ENCODE assay signal across 33 cellular contexts in genomic region chrX:9227276-9227675, GRCh38.
"Had no signal": no experiment of that assay in that cellular context is flagged by ENCODE, and none has a peak within 500 bp of the region (broad histone marks: within the 10 kb centered on the region; RNA-seq: fewer than 3 reads in every experiment).

No MANE protein-coding gene starts in this region.

- H3K4me3 ChIP-seq: esophagus squamous epithelium, heart right ventricle, pancreas, prostate gland, sigmoid colon, smooth muscle cell, stomach, thyroid gland, upper lobe of left lung, vagina had no signal

- H3K36me3 ChIP-seq: esophagus squamous epithelium, heart right ventricle, pancreas, prostate gland, sigmoid colon, stomach, thyroid gland, upper lobe of left lung, vagina, WERI-Rb-1 had no signal

- H3K36me3 Mint-ChIP-seq: stimulated activated naive B cell treated with anti-CD40 and anti-IgM and Interleukin-4, amounts not matched to agents 10 μg/mL and 1 μg/mL and 100 μg/mL, for 72 hours had no signal

- H3K9me3 Mint-ChIP-seq: central memory CD8-positive, alpha-beta T cell had no signal

- H3K4me1 Mint-ChIP-seq: central memory CD8-positive, alpha-beta T cell; memory B cell; stimulated activated naive B cell treated with anti-CD40 and anti-IgM and Interleukin-4, amounts not matched to agents 10 μg/mL and 1 μg/mL and 100 μg/mL, for 72 hours had no signal

- H3K27me3 Mint-ChIP-seq: central memory CD8-positive, alpha-beta T cell had no signal

- H3K27ac ChIP-seq: epithelial cell of prostate, esophagus squamous epithelium, heart right ventricle, pancreas, prostate gland, sigmoid colon, stomach, thyroid gland, upper lobe of left lung, vagina, WERI-Rb-1 had no signal

- DNase-seq: activated CD4-positive, alpha-beta T cell treated with anti-CD3 and anti-CD28 coated beads for 48 hours; activated CD4-positive, alpha-beta T cell treated with anti-CD3 and anti-CD28 coated beads, Interleukin-2, amount 50 U/mL, for 48 hours; activated CD8-positive, alpha-beta memory T cell treated with anti-CD3 and anti-CD28 coated beads, Interleukin-2, amount 50 U/mL, for 4 hours; activated gamma-delta T cell treated with Interleukin-2 at 50 U/mL for 16 hours; activated naive CD4-positive, alpha-beta T cell treated with anti-CD3 and anti-CD28 coated beads, Interleukin-2, amount 50 U/mL, for 16 hours; activated T-cell treated with anti-CD3 and anti-CD28 coated beads, Interleukin-2, amount 50 U/mL, for 1 hour; dermis blood vessel endothelial cell; effector CD8-positive, alpha-beta T cell; esophagus squamous epithelium; foreskin melanocyte; heart right ventricle; midbrain; naive thymus-derived CD4-positive, alpha-beta T cell; pancreas; retina; sigmoid colon; stimulated activated CD4-positive, alpha-beta T cell treated with anti-CD3 and anti-CD28 coated beads, Interleukin-1b, Interleukin-23, amount 100 ng/mL, for 48 hours; stimulated activated CD4-positive, alpha-beta T cell treated with anti-CD3 and anti-CD28 coated beads, Interleukin-4, amount 100 ng/mL, for 4 hours; stimulated activated naive B cell treated with anti-CD40 and anti-IgM and Interleukin-4, amounts not matched to agents 10 μg/mL and 1 μg/mL and 100 μg/mL, for 72 hours; stomach; T-helper 9 cell; thyroid gland; upper lobe of left lung; WERI-Rb-1 had no signal

- H3K27ac Mint-ChIP-seq: activated T-helper 1 cell treated with anti-CD3 and anti-CD28 coated beads, Interleukin-12 subunit alpha, Interleukin-12 subunit beta, Interleukin-2, Interleukin-4 antibody, amounts not matched to agents 30 ng/mL and 10 ng/mL and 1 ng/mL, durations not matched to agents 14 hours and 24 hours and 36 hours; memory B cell; naive thymus-derived CD4-positive, alpha-beta T cell; stimulated activated naive B cell treated with anti-CD40 and anti-IgM and Interleukin-4, amounts not matched to agents 10 μg/mL and 1 μg/mL and 100 μg/mL, for 72 hours had no signal

- FAIRE-seq: bronchial epithelial cell, pancreas had no signal

- H3K9me3 ChIP-seq: esophagus squamous epithelium, heart right ventricle, pancreas, prostate gland, sigmoid colon, thyroid gland, upper lobe of left lung, vagina had no signal

- H3K4me2 ChIP-seq: smooth muscle cell had no signal

- H3K27me3 ChIP-seq: esophagus squamous epithelium, sigmoid colon, stomach, thyroid gland, upper lobe of left lung, vagina had no signal

- H3K4me1 ChIP-seq: esophagus squamous epithelium, heart right ventricle, pancreas, prostate gland, stomach, thyroid gland, upper lobe of left lung, vagina had no signal

- ATAC-seq: activated CD4-positive, CD25-positive, alpha-beta regulatory T cell treated with anti-CD3 and anti-CD28 coated beads, Interleukin-2, amount 50 U/mL, for 24 hours; heart right ventricle; naive thymus-derived CD4-positive, alpha-beta T cell; pancreas; stimulated activated naive B cell treated with anti-CD40 and anti-IgM and Interleukin-4, amounts not matched to agents 10 μg/mL and 1 μg/mL and 100 μg/mL, for 72 hours had no signal

- H3K4me3 Mint-ChIP-seq: activated T-helper 1 cell treated with anti-CD3 and anti-CD28 coated beads, Interleukin-12 subunit alpha, Interleukin-12 subunit beta, Interleukin-2, Interleukin-4 antibody, amounts not matched to agents 30 ng/mL and 10 ng/mL and 1 ng/mL, durations not matched to agents 14 hours and 24 hours and 36 hours; central memory CD8-positive, alpha-beta T cell; memory B cell; naive thymus-derived CD4-positive, alpha-beta T cell; stimulated activated naive B cell treated with anti-CD40 and anti-IgM and Interleukin-4, amounts not matched to agents 10 μg/mL and 1 μg/mL and 100 μg/mL, for 72 hours had no signal
